Comparison of ENCODE assay signal across 8 cellular contexts in genomic region chr17:46259845-46260661, GRCh38. TPM values are rescaled to one million over a fixed set of nuclear protein-coding genes. Genes with fewer than 3 reads are reported as not detected.
A peak's percentile ranks its signal among the peaks of the same experiment; 100 is the strongest.
DNase-seq lines count a peak whose midpoint lies in the region; ATAC-seq and TF ChIP-seq lines count a peak whose summit lies in the region.
"Not testable (repeated sequence)": the region's sequence is repeated elsewhere in the genome, so short reads cannot be mapped to it uniquely, and the experiment has no call there.

No MANE protein-coding gene starts in this region.

- H3K9me3 Mint-ChIP-seq in activated CD4-positive, alpha-beta T cell treated with anti-CD3 and anti-CD28 coated beads for 36 hours (ENCODE audit: low read depth): not testable (repeated sequence)

- not testable (repeated sequence) for H3K27me3 ChIP-seq in BE2C; mammary epithelial cell (ENCODE audit: insufficient read depth, low read length); skeletal muscle tissue (ENCODE audit: control insufficient read depth in 3 of 3, insufficient read depth in 3 of 3, low read length in 3 of 3)

- not testable (repeated sequence) for H3K79me2 ChIP-seq in mammary epithelial cell (ENCODE audit: insufficient read depth, low read length)

- peak; percentile 64 for ATAC-seq in GM21737 (IDR thresholded peaks at IDR 0.05; ENCODE audit: unreplicated experiment)
- peak; percentile 52 for ATAC-seq in activated CD4-positive, alpha-beta T cell treated with anti-CD3 and anti-CD28 coated beads for 36 hours
- peak; percentile 78 for ATAC-seq in Right ventricle myocardium inferior

- not testable (repeated sequence) for H3K36me3 ChIP-seq in BE2C; mammary epithelial cell (ENCODE audit: insufficient read depth, low read length); skeletal muscle tissue (ENCODE audit: control insufficient read depth in 3 of 3, insufficient read depth in 3 of 3, low read length in 3 of 3)

- not testable (repeated sequence) for H4K20me1 ChIP-seq in mammary epithelial cell (ENCODE audit: insufficient read depth, low read length)

- not testable (repeated sequence) for H3K4me1 ChIP-seq in BE2C; skeletal muscle tissue (ENCODE audit: control insufficient read depth in 3 of 3, insufficient read depth in 3 of 3, low read length in 3 of 3)
- H3K4me1 ChIP-seq in mammary epithelial cell (ENCODE audit: insufficient read depth, low read length): peaks cover 13% of the 10 kb centered on the region

- intact Hi-C loops in activated CD4-positive, alpha-beta T cell treated with anti-CD3 and anti-CD28 coated beads for 36 hours (cut with DNase I, micrococcal nuclease); Right ventricle myocardium inferior (cut with DNase I): not testable (repeated sequence)
- intact Hi-C loops in mammary epithelial cell (cut with micrococcal nuclease): loop anchor here (5.0 kb wide), 1 partner anchor 68 kb away; the partner anchor contains the start of gene KANSL1

- in situ Hi-C loops in mammary epithelial cell (cut with MboI; ENCODE audit: low sequenced_read_pairs in 2 of 2): loop anchor here in 1 of 2 donors (25.0 kb wide), 1 partner anchor 673 kb away; no protein-coding TSS in a partner anchor

- H3K4me3 ChIP-seq in BE2C (ENCODE audit: low read depth, low read length): peak overlapping the region; percentile 39
- peak overlapping the region in 2 of 3 experiments; percentile 24 to 26 for H3K4me3 ChIP-seq in mammary epithelial cell (replicated peaks in 1 of 3; ENCODE audit: insufficient read depth in 1 of 3, low read depth in 2 of 3, low read length in 3 of 3)
- peak overlapping the region; percentile 54 to 67 (median 61) for H3K4me3 ChIP-seq in skeletal muscle tissue (ENCODE audit: low read length in 3 of 3)

- H3K9me3 ChIP-seq in BE2C; mammary epithelial cell (replicated peaks; ENCODE audit: insufficient read depth, low read length); skeletal muscle tissue (ENCODE audit: control insufficient read depth in 3 of 3, low read length in 3 of 3): not testable (repeated sequence)

- H3K4me3 Mint-ChIP-seq in activated CD4-positive, alpha-beta T cell treated with anti-CD3 and anti-CD28 coated beads for 36 hours: peak overlapping the region; percentile 60

- BruUV-seq in mammary epithelial cell (replicated peaks; lab: Mats Ljungman, UMichigan): not testable (repeated sequence)

- not testable (repeated sequence) for H3K36me3 Mint-ChIP-seq in activated CD4-positive, alpha-beta T cell treated with anti-CD3 and anti-CD28 coated beads for 36 hours (ENCODE audit: low read depth)

- CTCF ChIA-PET in activated CD4-positive, alpha-beta T cell treated with anti-CD3 and anti-CD28 coated beads for 36 hours (lab: Charles Lee): not testable (repeated sequence)
- CTCF ChIA-PET in mammary epithelial cell (lab: Charles Lee; ENCODE audit: low non-redundant PET): interaction anchor here (0.7 kb wide), 1 partner anchor 674 kb away, joined by 11 read pairs; no protein-coding TSS in a partner anchor

- not testable (repeated sequence) for H3K27ac Mint-ChIP-seq in activated CD4-positive, alpha-beta T cell treated with anti-CD3 and anti-CD28 coated beads for 36 hours

- 0 out of 2 replicates have a peak, but pooled peaks have one; percentile 11 for TF ChIP-seq CTCF in BE2C (IDR thresholded peaks at IDR 0.05; ENCODE audit: low read depth, low read length)
- TF ChIP-seq CTCF in mammary epithelial cell (conservative IDR thresholded peaks at IDR 0.05 in 1 of 2, IDR thresholded peaks at IDR 0.05 in 1 of 2; ENCODE audit: extremely low read depth in 1 of 2, insufficient read depth in 1 of 2, low read depth in 1 of 2, low read length in 2 of 2): not testable (repeated sequence)

- POLR2A ChIA-PET in activated CD4-positive, alpha-beta T cell treated with anti-CD3 and anti-CD28 coated beads for 36 hours (lab: Charles Lee): not testable (repeated sequence)

- not testable (repeated sequence) for H3K9ac ChIP-seq in mammary epithelial cell (ENCODE audit: insufficient read depth, low read length)
- H3K9ac ChIP-seq in skeletal muscle tissue (ENCODE audit: low read depth in 1 of 3, low read length in 3 of 3): peak overlapping the region in 1 of 3 donors; percentile 54

- not testable (repeated sequence) for H3K27ac ChIP-seq in mammary epithelial cell (ENCODE audit: insufficient read depth, low read depth, low read length); skeletal muscle tissue (ENCODE audit: low read depth, low read length)

- peak overlapping the region; percentile 36 for H3K4me2 ChIP-seq in mammary epithelial cell (ENCODE audit: insufficient read depth, low read depth, low read length)

- dilution Hi-C loops in mammary epithelial cell (cut with HindIII; ENCODE audit: low sequenced_read_pairs): not testable (repeated sequence)

- not testable (repeated sequence) for H3K27me3 Mint-ChIP-seq in activated CD4-positive, alpha-beta T cell treated with anti-CD3 and anti-CD28 coated beads for 36 hours

- DNase-seq in BE2C (peak; percentile 24), NCI-H2227 (lab: John Stamatoyannopoulos, UW; ENCODE audit: unreplicated experiment) (peak; percentile 28), mesenteric fat pad (ENCODE audit: low spot score) (peak; percentile 85)
- DNase-seq in activated CD4-positive, alpha-beta T cell treated with anti-CD3 and anti-CD28 coated beads for 36 hours; mammary epithelial cell; Right ventricle myocardium inferior (ENCODE audit: missing footprints): not testable (repeated sequence)

- H3K4me1 Mint-ChIP-seq in activated CD4-positive, alpha-beta T cell treated with anti-CD3 and anti-CD28 coated beads for 36 hours: peaks cover 10% of the 10 kb centered on the region

- H2AFZ ChIP-seq in mammary epithelial cell (ENCODE audit: low read depth, low read length): peak overlapping the region; percentile 48

- 8% methylated on average over 5 of the region's 62 CpGs for WGBS in mammary epithelial cell (ENCODE audit: low coverage, missing lambda C conversion rate)

RNA-seq across cellular contexts. Expression of gene LRRC37A, which starts 34.9 kb away (rescaled TPM):
- 0.20 TPM for polyA plus RNA-seq in BE2C (2012; ENCODE audit: insufficient read depth, insufficient read length, low read depth)
- total RNA-seq in activated CD4-positive, alpha-beta T cell treated with anti-CD3 and anti-CD28 coated beads for 36 hours: 1 to 10 TPM in 1 of 2 experiments, under 1 TPM in 1; 0.85 to 1.0 TPM
- total RNA-seq in mammary epithelial cell (1 to 10 TPM; 1.7 to 3.0 TPM), Right ventricle myocardium inferior (1.1 TPM), mesenteric fat pad (3.7 TPM), skeletal muscle tissue (2.6 TPM)
- polyA plus RNA-seq in mammary epithelial cell: 0.35 TPM
- polyA minus RNA-seq in mammary epithelial cell: not detected
